ENCODE assay signal across 27 cellular contexts in the genomic region with DNA sequence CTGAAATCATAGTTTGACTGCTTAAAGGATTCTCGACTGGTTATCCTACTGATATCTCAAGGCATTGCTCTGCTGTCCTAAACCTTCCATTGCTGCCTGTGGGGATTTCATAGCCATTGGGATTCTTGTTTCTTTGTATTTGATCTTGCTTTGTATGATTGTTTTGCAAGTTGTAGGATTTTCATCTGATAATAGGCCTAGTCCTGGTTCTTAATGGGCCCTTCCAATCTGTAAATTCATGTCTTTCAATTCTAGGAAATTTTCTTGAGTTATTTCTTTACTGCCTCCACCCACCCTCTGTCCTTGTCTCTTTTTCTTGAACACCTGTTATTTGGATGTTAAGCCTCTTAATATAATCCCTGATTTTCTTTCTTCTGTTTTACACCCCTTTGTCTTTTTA.
"Had no signal": no experiment of that assay in that cellular context is flagged by ENCODE, and none has a peak within 500 bp of the region (broad histone marks: within the 10 kb centered on the region; RNA-seq: fewer than 3 reads in every experiment).

No MANE protein-coding gene starts in this region.

- H3K27me3 ChIP-seq: brain microvascular endothelial cell, cardiac muscle cell, Peyer's patch, SJSA1 had no signal

- H3K9me3 ChIP-seq: Peyer's patch, SJSA1 had no signal

- H3K27ac Mint-ChIP-seq: activated B cell treated with CpG ODN at 0.5 μM for 24 hours; activated CD8-positive, alpha-beta memory T cell treated with anti-CD3 and anti-CD28 coated beads, Interleukin-2, amount 10 ng/mL, durations not matched to agents 7 days and 5 days; activated naive CD4-positive, alpha-beta T cell treated with anti-CD3 and anti-CD28 coated beads for 36 hours; activated naive CD8-positive, alpha-beta T cell treated with anti-CD3 and anti-CD28 coated beads for 36 hours; activated T-cell treated with anti-CD3 and anti-CD28 coated beads, Interleukin-2, amount 50 U/mL, for 24 hours; activated T-helper 1 cell treated with anti-CD3 and anti-CD28 coated beads, Interleukin-12 subunit alpha, Interleukin-12 subunit beta, Interleukin-2, Interleukin-4 antibody, amounts not matched to agents 30 ng/mL and 10 ng/mL and 1 ng/mL, durations not matched to agents 14 hours and 24 hours and 36 hours; T-helper 1 cell treated with Interleukin-12 subunit alpha and Interleukin-12 subunit beta and Interleukin-4 antibody, amounts not matched to agents 30 μg/mL and 1 μg/mL, for 36 hours had no signal

- DNase-seq: activated B cell treated with CpG ODN at 0.5 μM for 24 hours; activated CD4-positive, alpha-beta T cell treated with anti-CD3 and anti-CD28 coated beads for 1 hour; activated CD4-positive, alpha-beta T cell treated with anti-CD3 and anti-CD28 coated beads, Interleukin-2, amount 50 U/mL, for 4 hours; activated CD8-positive, alpha-beta memory T cell treated with anti-CD3 and anti-CD28 coated beads, Interleukin-2, amount 10 ng/mL, durations not matched to agents 7 days and 5 days; activated effector memory CD4-positive, alpha-beta T cell treated with Interleukin-2 at 50 U/mL for 16 hours; activated naive CD4-positive, alpha-beta T cell treated with anti-CD3 and anti-CD28 coated beads for 36 hours; activated naive CD8-positive, alpha-beta T cell treated with anti-CD3 and anti-CD28 coated beads for 36 hours; activated T-cell treated with anti-CD3 and anti-CD28 coated beads, Interleukin-2, amount 50 U/mL, for 24 hours; brain microvascular endothelial cell; NCI-H1092; NCI-H1930; NCI-H2107; NCI-H2171 treated with DMSO at 0.1 percent for 48 hours; NCI-H226; NCI-H526; NCI-H774; Peyer's patch; Right ventricle myocardium superior; SW 1271; T-helper 9 cell had no signal

- H3K27ac ChIP-seq: brain microvascular endothelial cell, cardiac muscle cell, KMS-11, Peyer's patch, RWPE1, SJSA1 had no signal

- H3K27me3 Mint-ChIP-seq: activated B cell treated with CpG ODN at 0.5 μM for 24 hours; activated CD8-positive, alpha-beta memory T cell treated with anti-CD3 and anti-CD28 coated beads, Interleukin-2, amount 10 ng/mL, durations not matched to agents 7 days and 5 days; activated naive CD8-positive, alpha-beta T cell treated with anti-CD3 and anti-CD28 coated beads for 36 hours; activated T-cell treated with anti-CD3 and anti-CD28 coated beads, Interleukin-2, amount 50 U/mL, for 24 hours had no signal

- H3K9ac ChIP-seq: KMS-11 had no signal

- ATAC-seq: activated CD8-positive, alpha-beta memory T cell treated with anti-CD3 and anti-CD28 coated beads, Interleukin-2, amount 10 ng/mL, durations not matched to agents 7 days and 5 days; SK-N-SH treated with all-trans-retinoic acid at 6 μM for 48 hours had no signal

- H3K4me3 Mint-ChIP-seq: activated B cell treated with CpG ODN at 0.5 μM for 24 hours; activated CD8-positive, alpha-beta memory T cell treated with anti-CD3 and anti-CD28 coated beads, Interleukin-2, amount 10 ng/mL, durations not matched to agents 7 days and 5 days; activated naive CD4-positive, alpha-beta T cell treated with anti-CD3 and anti-CD28 coated beads for 36 hours; activated naive CD8-positive, alpha-beta T cell treated with anti-CD3 and anti-CD28 coated beads for 36 hours; activated T-cell treated with anti-CD3 and anti-CD28 coated beads, Interleukin-2, amount 50 U/mL, for 24 hours; activated T-helper 1 cell treated with anti-CD3 and anti-CD28 coated beads, Interleukin-12 subunit alpha, Interleukin-12 subunit beta, Interleukin-2, Interleukin-4 antibody, amounts not matched to agents 30 ng/mL and 10 ng/mL and 1 ng/mL, durations not matched to agents 14 hours and 24 hours and 36 hours; T-helper 1 cell treated with Interleukin-12 subunit alpha and Interleukin-12 subunit beta and Interleukin-4 antibody, amounts not matched to agents 30 μg/mL and 1 μg/mL, for 36 hours had no signal

- H3K9me3 Mint-ChIP-seq: activated B cell treated with CpG ODN at 0.5 μM for 24 hours; activated naive CD4-positive, alpha-beta T cell treated with anti-CD3 and anti-CD28 coated beads for 36 hours; activated naive CD8-positive, alpha-beta T cell treated with anti-CD3 and anti-CD28 coated beads for 36 hours; activated T-cell treated with anti-CD3 and anti-CD28 coated beads, Interleukin-2, amount 50 U/mL, for 24 hours; activated T-helper 1 cell treated with anti-CD3 and anti-CD28 coated beads, Interleukin-12 subunit alpha, Interleukin-12 subunit beta, Interleukin-2, Interleukin-4 antibody, amounts not matched to agents 30 ng/mL and 10 ng/mL and 1 ng/mL, durations not matched to agents 14 hours and 24 hours and 36 hours; T-helper 1 cell treated with Interleukin-12 subunit alpha and Interleukin-12 subunit beta and Interleukin-4 antibody, amounts not matched to agents 30 μg/mL and 1 μg/mL, for 36 hours had no signal

- H3K4me2 ChIP-seq: KMS-11 had no signal

- H3K36me3 ChIP-seq: brain microvascular endothelial cell, cardiac muscle cell, Peyer's patch, SJSA1 had no signal

- H3K36me3 Mint-ChIP-seq: activated CD8-positive, alpha-beta memory T cell treated with anti-CD3 and anti-CD28 coated beads, Interleukin-2, amount 10 ng/mL, durations not matched to agents 7 days and 5 days; activated naive CD8-positive, alpha-beta T cell treated with anti-CD3 and anti-CD28 coated beads for 36 hours had no signal

- H3K4me1 Mint-ChIP-seq: activated B cell treated with CpG ODN at 0.5 μM for 24 hours had no signal

- H3K4me3 ChIP-seq: cardiac muscle cell, Peyer's patch, SJSA1 had no signal

- H3K4me1 ChIP-seq: Peyer's patch had no signal
